In genomic region chr2:53242090-53242489, GRCh38 we compare ENCODE assay signal across 28 cellular contexts.
A peak's percentile ranks its signal among the peaks of the same experiment; 100 is the strongest.
DNase-seq lines count a peak whose midpoint lies in the region; ATAC-seq, FAIRE-seq and TF ChIP-seq lines count a peak whose summit lies in the region.
"Had no signal": no experiment of that assay in that cellular context is flagged by ENCODE, and none has a peak within 500 bp of the region (broad histone marks: within the 10 kb centered on the region; RNA-seq: fewer than 3 reads in every experiment).

No MANE protein-coding gene starts in this region.

- TF ChIP-seq EP300 in HepG2 (IDR thresholded peaks at IDR 0.05; ENCODE audit: low read depth in 2 of 2, low read length in 2 of 2) (no peak), HepG2 (CRISPR knock-in tag; IDR thresholded peaks at IDR 0.05; ENCODE audit: borderline replicate concordance) (no peak)

- POLR2A ChIA-PET in HepG2 (lab: Yijun Ruan, JAX): no interaction called here

- no peaks in the 10 kb centered on the region for H3K4me1 ChIP-seq in GM23248 (ENCODE audit: insufficient read depth)
- no peaks in the 10 kb centered on the region for H3K4me1 ChIP-seq in HepG2 (ENCODE audit: insufficient read depth, low read length)
- H3K4me1 ChIP-seq in kidney (ENCODE audit: control insufficient read depth in 1 of 2, insufficient read depth in 1 of 2, low read depth in 1 of 2, low read length in 2 of 2): no peaks in the 10 kb centered on the region
- H3K4me1 ChIP-seq: BLaER1 treated with 17β-estradiol and CSF1 and Interleukin-3, amounts not matched to agents 10 nM and 100 nM; Caco-2 had no signal

- no TSS peak for BruUV-seq in HepG2 (replicated peaks; lab: Mats Ljungman, UMichigan)

- no peak for TF ChIP-seq POLR2A in HepG2 (IDR thresholded peaks at IDR 0.05; ENCODE audit: insufficient read depth in 1 of 2, low read depth in 2 of 2, low read length in 2 of 2)

- intact Hi-C loops in HepG2 (cut with micrococcal nuclease; ENCODE audit: unreplicated experiment): no loop called here
- intact Hi-C loops in kidney (cut with DNase I): no loop called here

- H4K20me1 ChIP-seq in GM23248 (ENCODE audit: insufficient read depth) (no peaks in the 10 kb centered on the region), HepG2 (ENCODE audit: insufficient read depth, low read length) (no peaks in the 10 kb centered on the region)
- H4K20me1 ChIP-seq: BLaER1 treated with 17β-estradiol and CSF1 and Interleukin-3, amounts not matched to agents 10 nM and 100 nM had no signal

- H3K9me3 ChIP-seq in GM23248 (ENCODE audit: low read depth): no peaks in the 10 kb centered on the region
- no peaks in the 10 kb centered on the region for H3K9me3 ChIP-seq in HepG2 (ENCODE audit: low read length)
- H3K9me3 ChIP-seq in kidney (ENCODE audit: control insufficient read depth in 1 of 2, low read length in 2 of 2): no peaks in the 10 kb centered on the region
- H3K9me3 ChIP-seq: MG63, SK-N-SH had no signal

- in situ Hi-C loops in GM23248 (cut with MboI) (no loop called here), HepG2 (cut with HindIII; ENCODE audit: extremely low pct_ligation_motif_present, low pct_unique_long_range_greater_than_20kb) (no loop called here)

- H3K9ac ChIP-seq in GM23248 (no peak overlapping the region), HepG2 (ENCODE audit: insufficient read depth, low read depth, low read length) (no peak overlapping the region), kidney (ENCODE audit: low read length in 2 of 2) (no peak overlapping the region)
- H3K9ac ChIP-seq: BLaER1 treated with 17β-estradiol and CSF1 and Interleukin-3, amounts not matched to agents 10 nM and 100 nM; SK-N-SH had no signal

- ATAC-seq in HepG2: peak; percentile 44; the same call in 1 of the 3 replicates
- ATAC-seq in HG02938 (IDR thresholded peaks at IDR 0.05; ENCODE audit: unreplicated experiment): no peak
- ATAC-seq: Panc1 had no signal

- FAIRE-seq in HepG2 (lab: Jason Lieb, UNC): no peak
- FAIRE-seq in kidney (lab: Jason Lieb, UNC): no peak
- FAIRE-seq: A204.1, GM19239 had no signal

- TF ChIP-seq RAD21 in HepG2 (CRISPR knock-in tag; IDR thresholded peaks at IDR 0.05): no peak

- CTCF ChIA-PET in HepG2 (lab: Yijun Ruan, JAX; ENCODE audit: low intra/inter-chr PET ratio, low total read pairs): no interaction called here

- H2AFZ ChIP-seq in GM23248 (no peak overlapping the region), HepG2 (ENCODE audit: low read length) (no peak overlapping the region)

- H3K79me2 ChIP-seq in GM23248 (ENCODE audit: insufficient read depth) (no peaks in the 10 kb centered on the region), HepG2 (ENCODE audit: insufficient read depth, low read length) (no peaks in the 10 kb centered on the region)

- H3K27ac ChIP-seq in GM23248 (no peak overlapping the region), HepG2 (ENCODE audit: extremely low read length, insufficient read depth, low read length) (no peak overlapping the region), kidney (ENCODE audit: low read depth in 2 of 2, low read length in 2 of 2) (no peak overlapping the region)
- H3K27ac ChIP-seq: BLaER1 treated with 17β-estradiol and CSF1 and Interleukin-3, amounts not matched to agents 10 nM and 100 nM had no signal

- H3K9me2 ChIP-seq in GM23248 (ENCODE audit: insufficient read depth): no peaks in the 10 kb centered on the region
- H3K9me2 ChIP-seq: SK-N-SH had no signal

- H3K4me3 ChIP-seq in GM23248: no peak overlapping the region
- H3K4me3 ChIP-seq in HepG2 (replicated peaks in 1 of 3; ENCODE audit: insufficient read depth in 1 of 3, low read depth in 2 of 3, low read length in 3 of 3): no peak overlapping the region
- no peak overlapping the region for H3K4me3 ChIP-seq in kidney (ENCODE audit: low read length in 2 of 2)
- H3K4me3 ChIP-seq: BLaER1 treated with 17β-estradiol and CSF1 and Interleukin-3, amounts not matched to agents 10 nM and 100 nM; MG63 had no signal

- DNase-seq in NCI-H748 (lab: John Stamatoyannopoulos, UW; ENCODE audit: unreplicated experiment): peak; percentile 18
- no peak for DNase-seq in NCI-H748 treated with DMSO at 0.1 percent for 48 hours (lab: John Stamatoyannopoulos, UW)
- DNase-seq in GM23248: peak; percentile 5
- peak; percentile 25 for DNase-seq in SHP77 treated with DMSO at 0.1 percent for 48 hours (lab: John Stamatoyannopoulos, UW)
- DNase-seq in HepG2 (ENCODE audit: low spot score): no peak
- DNase-seq in kidney: no peak
- no peak for DNase-seq in cerebellar cortex (ENCODE audit: low spot score)
- DNase-seq: Caco-2; CD4-positive, alpha-beta T cell; H7; HFFc6; Kasumi-1; MG63; NCI-H1105 treated with DMSO at 0.1 percent for 48 hours; NCI-H1694; NCI-H2081; NCI-H2171; NCI-H226; NCI-H510A; NCI-H82; SK-N-SH; SW 1271; T-helper 9 cell had no signal

- H3K27me3 ChIP-seq in GM23248 (replicated peaks; ENCODE audit: insufficient read depth) (no peaks in the 10 kb centered on the region), HepG2 (ENCODE audit: control insufficient read depth in 1 of 2, insufficient read depth in 2 of 2, low read length in 2 of 2) (no peaks in the 10 kb centered on the region)
- H3K27me3 ChIP-seq: BLaER1 treated with 17β-estradiol and CSF1 and Interleukin-3, amounts not matched to agents 10 nM and 100 nM; MG63 had no signal

- H3K4me2 ChIP-seq in GM23248 (ENCODE audit: unreplicated experiment): no peak overlapping the region
- no peak overlapping the region for H3K4me2 ChIP-seq in HepG2 (ENCODE audit: low read depth, low read length)
- H3K4me2 ChIP-seq: BLaER1 treated with 17β-estradiol and CSF1 and Interleukin-3, amounts not matched to agents 10 nM and 100 nM; SK-N-SH had no signal

- TF ChIP-seq CTCF in HepG2 (CRISPR knock-in tag; IDR thresholded peaks at IDR 0.05) (no peak), kidney (IDR thresholded peaks at IDR 0.05; ENCODE audit: borderline replicate concordance, extremely low read depth, insufficient read depth) (no peak)

- WGBS in GM23248 (ENCODE audit: low coverage in 1 of 2, low lambda C conversion rate in 2 of 2, missing lambda C conversion rate in 2 of 2), 2 experiments: 15 to 24% methylated on average over 3 of the region's 3 CpGs
- 0% methylated on average over 3 of the region's 3 CpGs for WGBS in HepG2 (ENCODE audit: low lambda C conversion rate)

- H3K36me3 ChIP-seq in GM23248 (ENCODE audit: low read depth): no peaks in the 10 kb centered on the region
- H3K36me3 ChIP-seq in HepG2 (replicated peaks in 1 of 2; ENCODE audit: control insufficient read depth in 1 of 2, insufficient read depth in 2 of 2, low read length in 2 of 2): no peaks in the 10 kb centered on the region
- H3K36me3 ChIP-seq in kidney (ENCODE audit: control insufficient read depth in 1 of 2, insufficient read depth in 2 of 2, low read length in 2 of 2): no peaks in the 10 kb centered on the region
- H3K36me3 ChIP-seq: BLaER1 treated with 17β-estradiol and CSF1 and Interleukin-3, amounts not matched to agents 10 nM and 100 nM; MG63 had no signal

- no peaks in the 10 kb centered on the region for H3F3A ChIP-seq in GM23248 (ENCODE audit: insufficient read depth)

TF ChIP-seq in HepG2, 621 proteins besides CTCF, POLR2A, EP300 and RAD21:
- TF ChIP-seq ZNF7 (CRISPR knock-in tag; IDR thresholded peaks at IDR 0.05): no peak

Comparison
In these comparisons a context has a peak if more than half of its experiments do, and no peak if none do; other contexts are left out.
1. DNase-seq: peak in NCI-H748 (single experiment), GM23248 (single experiment) and SHP77 treated with DMSO at 0.1 percent for 48 hours (single experiment); none in NCI-H748 treated with DMSO at 0.1 percent for 48 hours (single experiment), HepG2 (single experiment), kidney (single experiment) and cerebellar cortex (single experiment).